ENCODE assay signal across 11 cellular contexts in genomic region chr12:122318607-122319311, GRCh38. TPM values are rescaled to one million over a fixed set of nuclear protein-coding genes. Genes with fewer than 3 reads are reported as not detected.
DNase-seq lines count a peak whose midpoint lies in the region; ATAC-seq, FAIRE-seq and TF ChIP-seq lines count a peak whose summit lies in the region.
"Had no signal": no experiment of that assay in that cellular context is flagged by ENCODE, and none has a peak within 500 bp of the region (broad histone marks: within the 10 kb centered on the region; RNA-seq: fewer than 3 reads in every experiment).

No MANE protein-coding gene starts in this region.

- 65% methylated on average over 3 of the region's 3 CpGs for WGBS in K562 (ENCODE audit: insufficient coverage, low coverage, missing lambda C conversion rate)

- no peak for TF ChIP-seq RAD21 in K562 (CRISPR knock-in tag; conservative IDR thresholded peaks at IDR 0.05 in 1 of 2, IDR thresholded peaks at IDR 0.05 in 1 of 2)

- TSS peak; percentile 15 for BruUV-seq in K562 (replicated peaks; lab: Mats Ljungman, UMichigan)

- H4K20me1 ChIP-seq in K562 (replicated peaks; ENCODE audit: control insufficient read depth, insufficient read depth, low read length), result no peaks in the 10 kb centered on the region

- no peak for ATAC-seq in K562
- ATAC-seq in stimulated activated naive B cell treated with anti-CD40 and anti-IgM and Interleukin-4, amounts not matched to agents 10 μg/mL and 1 μg/mL and 100 μg/mL, for 72 hours (replicated peaks), result no peak
- ATAC-seq in left lobe of liver, result no peak
- ATAC-seq: activated T-cell treated with anti-CD3 and anti-CD28 coated beads, Interleukin-2, amount 50 U/mL, for 72 hours had no signal

- no peak for TF ChIP-seq EP300 in K562 (IDR thresholded peaks at IDR 0.05; ENCODE audit: low read length)

- POLR2A ChIA-PET in K562 (lab: Yijun Ruan, JAX), result interaction anchor here (0.7 kb wide), 1 partner anchor 135 kb away, joined by 3 read pairs; no protein-coding TSS in a partner anchor
- POLR2A ChIA-PET in GM10248 (lab: Yijun Ruan, JAX), result no interaction called here

- H3K27ac Mint-ChIP-seq in stimulated activated naive B cell treated with anti-CD40 and anti-IgM and Interleukin-4, amounts not matched to agents 10 μg/mL and 1 μg/mL and 100 μg/mL, for 72 hours, result peak overlapping the region; percentile 20
- H3K27ac Mint-ChIP-seq: activated T-cell treated with anti-CD3 and anti-CD28 coated beads, Interleukin-2, amount 50 U/mL, for 72 hours had no signal

- H3K36me3 Mint-ChIP-seq in stimulated activated naive B cell treated with anti-CD40 and anti-IgM and Interleukin-4, amounts not matched to agents 10 μg/mL and 1 μg/mL and 100 μg/mL, for 72 hours, result peaks cover 38 to 54% of the 10 kb centered on the region in 2 donors

- H3K9me3 Mint-ChIP-seq in stimulated activated naive B cell treated with anti-CD40 and anti-IgM and Interleukin-4, amounts not matched to agents 10 μg/mL and 1 μg/mL and 100 μg/mL, for 72 hours, result no peaks in the 10 kb centered on the region
- H3K9me3 Mint-ChIP-seq: activated T-cell treated with anti-CD3 and anti-CD28 coated beads, Interleukin-2, amount 50 U/mL, for 72 hours had no signal

- in situ Hi-C loops in K562 (cut with MboI), result no loop called here

- H3K4me1 ChIP-seq in K562 (replicated peaks in 1 of 2; ENCODE audit: control insufficient read depth in 2 of 2, insufficient read depth in 2 of 2, low read length in 2 of 2), result peaks cover 0 to 3% of the 10 kb centered on the region in 2 experiments; a peak in 1 of 5 replicates
- peaks cover 0 to 12% of the 10 kb centered on the region in 2 donors for H3K4me1 ChIP-seq in right atrium auricular region

- no peak overlapping the region for H3K4me3 Mint-ChIP-seq in stimulated activated naive B cell treated with anti-CD40 and anti-IgM and Interleukin-4, amounts not matched to agents 10 μg/mL and 1 μg/mL and 100 μg/mL, for 72 hours
- H3K4me3 Mint-ChIP-seq: activated T-cell treated with anti-CD3 and anti-CD28 coated beads, Interleukin-2, amount 50 U/mL, for 72 hours had no signal

- CTCF ChIA-PET in K562 (lab: Yijun Ruan, JAX; ENCODE audit: low intra/inter-chr PET ratio) (no interaction called here), GM10248 (lab: Yijun Ruan, JAX) (interaction anchor here (1.0 to 1.5 kb wide), 2 partner anchors 9 to 13 kb away, joined by 3 to 4 read pairs; no protein-coding TSS in a partner anchor)

- H3K4me3 ChIP-seq in K562, result no peak overlapping the region
- no peak overlapping the region for H3K4me3 ChIP-seq in right atrium auricular region

- intact Hi-C loops in K562 (cut with micrococcal nuclease), result no loop called here

- no peak overlapping the region for H3K4me2 ChIP-seq in K562 (ENCODE audit: insufficient read depth, low read length)

- no peak for TF ChIP-seq POLR2A in K562 (conservative IDR thresholded peaks at IDR 0.05)

- H3K36me3 ChIP-seq in K562 (ENCODE audit: control insufficient read depth, insufficient read depth, low read length) (peaks cover 37% of the 10 kb centered on the region; the same call in 2 of the 3 replicates), right atrium auricular region (peaks cover 50% of the 10 kb centered on the region)

- H3K27me3 ChIP-seq in K562 (ENCODE audit: control insufficient read depth in 2 of 2, insufficient read depth in 2 of 2, low read length in 2 of 2) (no peaks in the 10 kb centered on the region), right atrium auricular region (no peaks in the 10 kb centered on the region)

- H3K4me1 Mint-ChIP-seq in stimulated activated naive B cell treated with anti-CD40 and anti-IgM and Interleukin-4, amounts not matched to agents 10 μg/mL and 1 μg/mL and 100 μg/mL, for 72 hours, result no peaks in the 10 kb centered on the region

- no peaks in the 10 kb centered on the region for H3K79me2 ChIP-seq in K562 (ENCODE audit: control insufficient read depth, insufficient read depth, low read length)

- FAIRE-seq in K562 (lab: Jason Lieb, UNC), result no peak

- no peak for TF ChIP-seq CTCF in K562 (IDR thresholded peaks at IDR 0.05 in 2 of 3, conservative IDR thresholded peaks at IDR 0.05 in 1 of 3; ENCODE audit: insufficient read depth in 2 of 3, low read depth in 1 of 3, low read length in 3 of 3)
- no peak for TF ChIP-seq CTCF in right atrium auricular region (IDR thresholded peaks at IDR 0.05)
- no peak for TF ChIP-seq CTCF in GM10248 (IDR thresholded peaks at IDR 0.05; ENCODE audit: control extremely low read depth, extremely low read depth, low read depth, missing control alignments)

- DNase-seq in GM04503 (ENCODE audit: low read depth) (peak; percentile 99), K562 (ENCODE audit: extremely low read depth in 1 of 4, low spot score in 3 of 4) (no peak), right atrium auricular region (ENCODE audit: low spot score) (no peak), left lobe of liver (ENCODE audit: low spot score) (no peak), GM10248 (ENCODE audit: extremely low spot score) (no peak), putamen (ENCODE audit: low spot score) (no peak)
- DNase-seq in stimulated activated naive B cell treated with anti-CD40 and anti-IgM and Interleukin-4, amounts not matched to agents 10 μg/mL and 1 μg/mL and 100 μg/mL, for 72 hours, result no peak
- no peak for DNase-seq in stimulated activated naive CD4-positive, alpha-beta T cell (lab: John Stamatoyannopoulos, UW)
- DNase-seq: activated T-cell treated with anti-CD3 and anti-CD28 coated beads, Interleukin-2, amount 50 U/mL, for 72 hours; occipital lobe; stimulated activated naive CD4-positive, alpha-beta T cell treated with Interleukin-2 at 50 U/mL for 16 hours had no signal

- no peak overlapping the region for H3K27ac ChIP-seq in K562 (ENCODE audit: extremely low read depth, low read depth, low read length)
- H3K27ac ChIP-seq in right atrium auricular region, result peak overlapping the region; percentile 66 to 69

- H3K9me1 ChIP-seq in K562 (ENCODE audit: control insufficient read depth, insufficient read depth, low read length), result no peaks in the 10 kb centered on the region

- no peak overlapping the region for H3K9ac ChIP-seq in K562 (ENCODE audit: insufficient read depth in 1 of 2, low read depth in 2 of 2, low read length in 2 of 2)

- H2AFZ ChIP-seq in K562 (ENCODE audit: low read depth, low read length), result no peak overlapping the region

- H3K27me3 Mint-ChIP-seq in stimulated activated naive B cell treated with anti-CD40 and anti-IgM and Interleukin-4, amounts not matched to agents 10 μg/mL and 1 μg/mL and 100 μg/mL, for 72 hours, result no peaks in the 10 kb centered on the region

- H3K9me3 ChIP-seq in K562 (replicated peaks; ENCODE audit: control insufficient read depth, insufficient read depth, low read depth, low read length) (no peaks in the 10 kb centered on the region), right atrium auricular region (no peaks in the 10 kb centered on the region)

TF ChIP-seq in K562, 482 proteins besides CTCF, POLR2A, EP300 and RAD21 (continues in another document):
- TF ChIP-seq MXD1 (CRISPR knock-in tag; IDR thresholded peaks at IDR 0.05; ENCODE audit: borderline replicate concordance, poor library complexity, severe bottlenecking) (no peak), FOXA1 (IDR thresholded peaks at IDR 0.05; ENCODE audit: borderline replicate concordance) (no peak), ZNF436 (CRISPR knock-in tag; IDR thresholded peaks at IDR 0.05) (no peak), ZC3H11A (IDR thresholded peaks at IDR 0.05; ENCODE audit: low read depth, low read length) (no peak), SMARCA4 (IDR thresholded peaks at IDR 0.05) (no peak), CHD1 (IDR thresholded peaks at IDR 0.05; ENCODE audit: low read length) (no peak), SRSF9 (IDR thresholded peaks at IDR 0.05; ENCODE audit: borderline replicate concordance, low read depth, low read length) (no peak), SIN3A (IDR thresholded peaks at IDR 0.05; ENCODE audit: borderline replicate concordance in 2 of 2, control insufficient read depth in 1 of 2, low read depth in 2 of 2, low read length in 2 of 2) (no peak), JUNB (CRISPR knock-in tag; conservative IDR thresholded peaks at IDR 0.05) (no peak), ZNF347 (CRISPR knock-in tag; IDR thresholded peaks at IDR 0.05; ENCODE audit: low read depth) (no peak), SMAD2 (IDR thresholded peaks at IDR 0.05; ENCODE audit: low read depth, low read length) (no peak), ZNF695 (CRISPR knock-in tag; IDR thresholded peaks at IDR 0.05) (no peak), ZNF707 (CRISPR knock-in tag; conservative IDR thresholded peaks at IDR 0.05) (no peak), ID3 (CRISPR knock-in tag; IDR thresholded peaks at IDR 0.05) (no peak), ID3 (tag; IDR thresholded peaks at IDR 0.05) (no peak)

RNA-seq across cellular contexts. Expression of gene VPS33A, which starts 52.5 kb away (rescaled TPM):
- total RNA-seq in K562 (2011; cell fraction: chromatin; rRNA removed; ENCODE audit: low replicate concordance), result 23.4 and 28.0 TPM in 2 replicates
- 12.1 and 14.2 TPM in 2 replicates for total RNA-seq in K562 (2011; cell fraction: nucleolus; rRNA removed)
- total RNA-seq in K562 (2011; cell fraction: nucleoplasm; rRNA removed), result 19.1 and 29.7 TPM in 2 replicates
- total RNA-seq in K562 (2014; rRNA removed), result 27.3 and 34.9 TPM in 2 replicates
- total RNA-seq in K562 (2014; rRNA removed; fragmentation: Illumina TruSeq; extraction: Trizol), result 27.0 and 31.3 TPM in 2 replicates
- 25.0 and 25.3 TPM in 2 replicates for total RNA-seq in K562 (2015; rRNA removed; fragmentation: Illumina TruSeq; extraction: Trizol)
- total RNA-seq in K562 (2021), result 33.4 and 34.3 TPM in 2 replicates
- polyA plus RNA-seq in K562 (2011; rRNA removed), result 17.5 and 23.5 TPM in 2 replicates
- 13.2 and 18.9 TPM in 2 replicates for polyA plus RNA-seq in K562 (2011; cell fraction: cytosol; rRNA removed)
- 8.3 and 9.7 TPM in 2 replicates for polyA plus RNA-seq in K562 (2011; cell fraction: nucleus; rRNA removed)
- polyA plus RNA-seq in K562 (2012), result 25.2 and 26.3 TPM in 2 replicates
- polyA plus RNA-seq in K562 (2014; fragmentation: Illumina TruSeq; extraction: Trizol), result 32.9 and 33.2 TPM in 2 replicates
- 10 to 100 TPM; 10.6 to 14.9 TPM for polyA plus RNA-seq in K562 (2014; fragmentation: Nextera tagmentation; extraction: Ambion mirVana)
- 23.0 and 23.6 TPM in 2 replicates for polyA plus RNA-seq in K562 (2014; rRNA removed)
- polyA minus RNA-seq in K562 (2011; rRNA and poly(A)+ RNA removed), result 22.0 and 25.6 TPM in 2 replicates
- polyA minus RNA-seq in K562 (2011; cell fraction: cytosol; rRNA and poly(A)+ RNA removed), result 11.1 and 16.6 TPM in 2 replicates
- 4.2 and 6.0 TPM in 2 replicates for polyA minus RNA-seq in K562 (2011; cell fraction: nucleus; rRNA and poly(A)+ RNA removed)
- total RNA-seq in right atrium auricular region, result 1 to 10 TPM; 7.6 to 8.4 TPM
- total RNA-seq in left lobe of liver, result 8.4 TPM
